Comparison of ENCODE assay signal across 8 cellular contexts in the genomic region with DNA sequence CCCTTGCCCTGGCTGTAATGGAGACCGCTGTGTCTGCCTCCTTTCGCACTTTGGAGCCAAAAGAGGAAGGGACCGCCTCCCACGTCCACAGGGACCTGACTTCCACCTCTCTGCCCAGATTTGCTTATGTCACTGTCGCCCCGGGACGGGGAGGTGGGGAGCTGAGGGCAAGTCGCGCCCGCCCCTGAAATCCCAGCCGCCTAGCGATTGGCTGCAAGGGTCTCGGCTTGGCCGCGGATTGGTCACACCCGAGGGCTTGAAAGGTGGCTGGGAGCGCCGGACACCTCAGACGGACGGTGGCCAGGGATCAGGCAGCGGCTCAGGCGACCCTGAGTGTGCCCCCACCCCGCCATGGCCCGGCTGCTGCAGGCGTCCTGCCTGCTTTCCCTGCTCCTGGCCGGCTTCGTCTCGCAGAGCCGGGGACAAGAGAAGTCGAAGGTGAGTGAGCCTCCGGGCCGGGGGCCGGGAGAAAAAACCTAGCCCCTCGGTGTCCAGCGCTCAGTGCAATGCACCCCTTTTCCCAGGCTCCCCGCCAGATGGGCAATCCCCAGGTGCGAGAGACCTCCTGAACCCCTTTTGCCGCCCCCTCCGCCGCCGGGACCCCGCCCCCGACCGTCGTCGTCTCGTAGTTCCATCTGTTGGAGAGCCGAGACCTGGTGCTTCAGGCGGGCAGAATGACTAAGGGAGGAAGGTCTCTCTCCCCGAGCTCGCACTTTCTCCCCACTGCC. TPM values are rescaled to one million over a fixed set of nuclear protein-coding genes. Genes with fewer than 3 reads are reported as not detected.
DNase-seq lines count a peak whose midpoint lies in the region; ATAC-seq and TF ChIP-seq lines count a peak whose summit lies in the region.

A gene with protein sequence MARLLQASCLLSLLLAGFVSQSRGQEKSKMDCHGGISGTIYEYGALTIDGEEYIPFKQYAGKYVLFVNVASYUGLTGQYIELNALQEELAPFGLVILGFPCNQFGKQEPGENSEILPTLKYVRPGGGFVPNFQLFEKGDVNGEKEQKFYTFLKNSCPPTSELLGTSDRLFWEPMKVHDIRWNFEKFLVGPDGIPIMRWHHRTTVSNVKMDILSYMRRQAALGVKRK (plus strand): TSS at position 288 of the 728 bp plus-strand sequence. CDS start 64 bp downstream, at position 352.

- 1 to 2% methylated on average over 51 of the region's 51 CpGs for WGBS in sigmoid colon, 2 donors

- H3K9me3 ChIP-seq in SJCRH30 (replicated peaks) (no peaks in the 10 kb centered on the region), sigmoid colon (no peaks in the 10 kb centered on the region), PC-3 (ENCODE audit: low read length) (no peaks in the 10 kb centered on the region)

- no peak for TF ChIP-seq EP300 in sigmoid colon (IDR thresholded peaks at IDR 0.05)

- POLR2A ChIA-PET in PC-3 (lab: Charles Lee; ENCODE audit: unreplicated experiment) = no interaction called here

- BruUV-seq in PC-3 (replicated peaks; lab: Mats Ljungman, UMichigan) = no TSS peak

- CTCF ChIA-PET in PC-3 (lab: Charles Lee) = no interaction called here

- no peaks in the 10 kb centered on the region for H3F3A ChIP-seq in PC-3 (ENCODE audit: low read length, unreplicated experiment)

- H4K20me1 ChIP-seq in PC-3 (ENCODE audit: low read length) = no peaks in the 10 kb centered on the region

- TF ChIP-seq CTCF in sigmoid colon (IDR thresholded peaks at IDR 0.05) = no peak
- no peak for TF ChIP-seq CTCF in PC-3 (conservative IDR thresholded peaks at IDR 0.05; ENCODE audit: low read depth, low read length)

- no peak within 1 kb of the TSS for H3K27ac ChIP-seq in SJCRH30
- H3K27ac ChIP-seq in sigmoid colon = peak within 1 kb of the TSS; percentile 71 to 83 (median 78)
- H3K27ac ChIP-seq in PC-3 (ENCODE audit: low read length) = no peak within 1 kb of the TSS

- ATAC-seq in GM18519 (IDR thresholded peaks at IDR 0.05; ENCODE audit: low FRiP score, unreplicated experiment) = peak; percentile 47
- ATAC-seq in HG03159 (IDR thresholded peaks at IDR 0.05; ENCODE audit: unreplicated experiment) = peak; percentile 64
- no peak for ATAC-seq in PC-3

- H3K4me2 ChIP-seq in PC-3 (ENCODE audit: low read length) = no peak within 1 kb of the TSS

- no peaks in the 10 kb centered on the region for H3K4me1 ChIP-seq in SJCRH30
- peaks cover 0 to 43% (median 35%) of the 10 kb centered on the region in 4 donors for H3K4me1 ChIP-seq in sigmoid colon
- peaks cover 31% of the 10 kb centered on the region for H3K4me1 ChIP-seq in PC-3 (ENCODE audit: insufficient read depth, low read length)

- in situ Hi-C loops in ACHN (cut with HindIII; ENCODE audit: low pct_ligation_motif_present, low pct_unique_long_range_greater_than_20kb, low sequenced_read_pairs) = no loop called here

- no peak within 1 kb of the TSS for H3K9ac ChIP-seq in PC-3 (ENCODE audit: low read length)

- no peaks in the 10 kb centered on the region for H3K27me3 ChIP-seq in SJCRH30
- no peaks in the 10 kb centered on the region for H3K27me3 ChIP-seq in sigmoid colon
- H3K27me3 ChIP-seq in PC-3 (ENCODE audit: low read length) = no peaks in the 10 kb centered on the region

- no peaks in the 10 kb centered on the region for H3K36me3 ChIP-seq in SJCRH30
- no peaks in the 10 kb centered on the region for H3K36me3 ChIP-seq in sigmoid colon
- no peaks in the 10 kb centered on the region for H3K36me3 ChIP-seq in PC-3 (ENCODE audit: low read depth, low read length)

- DNase-seq in ACHN (peak; percentile 65), SJCRH30 (peak; percentile 74 to 76), iPS-NIHi11 (ENCODE audit: low spot score) (peak; percentile 97), sigmoid colon (peak; percentile 98), PC-3 (no peak)
- peak; percentile 10 for DNase-seq in central memory CD4-positive, alpha-beta T cell

- no peaks in the 10 kb centered on the region for H3K79me2 ChIP-seq in PC-3 (ENCODE audit: low read length)

- H3K9me2 ChIP-seq in PC-3 (replicated peaks; ENCODE audit: low read length) = no peaks in the 10 kb centered on the region

- intact Hi-C loops in sigmoid colon (cut with DNase I) (no loop called here), PC-3 (cut with micrococcal nuclease) (no loop called here)

- H2AFZ ChIP-seq in PC-3 (ENCODE audit: low read length) = no peak within 1 kb of the TSS

- TF ChIP-seq POLR2A in sigmoid colon (IDR thresholded peaks at IDR 0.05) = peak; percentile 60 to 70

- H3K4me3 ChIP-seq in SJCRH30 = peak within 1 kb of the TSS; percentile 58
- H3K4me3 ChIP-seq in sigmoid colon = peak within 1 kb of the TSS; percentile 58 to 72 (median 66)
- no peak within 1 kb of the TSS for H3K4me3 ChIP-seq in PC-3 (ENCODE audit: low read length)

RNA-seq across cellular contexts. Expression of the gene that starts here (rescaled TPM):
- 3.3 and 4.0 TPM in 2 replicates for total RNA-seq in SJCRH30 (2014; rRNA removed; shearing (Covaris generic))
- total RNA-seq in sigmoid colon (1,000 to 10,000 TPM in 2 of 4 donors, 100 to 1,000 TPM in 2; 616 to 2,079 (median 918) TPM), PC-3 (2014; rRNA removed) (not detected in 2 replicates)
- 1,000 to 10,000 TPM in 1 of 3 donors, 100 to 1,000 TPM in 1, 10 to 100 TPM in 1; 85.1 to 1,326 (median 302) TPM for polyA plus RNA-seq in sigmoid colon

Comparison
In these comparisons a context has a peak if more than half of its experiments do, and no peak if none do; other contexts are left out.
1. RNA of the gene that starts here (total RNA-seq): 616 to 2,079 TPM in sigmoid colon; 3.3 to 4.0 TPM in SJCRH30 and not detected in PC-3; every median in the first group is over 100 times any median in the second.
2. H3K27ac ChIP-seq: peak in sigmoid colon (4 of 4); none in SJCRH30 (single experiment) and PC-3 (single experiment).